ENCODE assay signal across 8 cellular contexts in genomic region chr17:45310380-45311324, GRCh38. TPM values are rescaled to one million over a fixed set of nuclear protein-coding genes. Genes with fewer than 3 reads are reported as not detected.
DNase-seq lines count a peak whose midpoint lies in the region; ATAC-seq and TF ChIP-seq lines count a peak whose summit lies in the region.

No MANE protein-coding gene starts in this region.

- CTCF ChIA-PET in RWPE1 (lab: Yijun Ruan, JAX) (interaction anchor here (0.5 to 0.9 kb wide), 4 partner anchors 55 to 813 kb away, joined by 3 read pairs; no protein-coding TSS in a partner anchor), GM10248 (lab: Yijun Ruan, JAX) (interaction anchor here (0.6 to 5.4 kb wide), 11 partner anchors 10 to 276 kb away, joined by 3 to 37 read pairs (median 4); partner anchors contain the start of gene ACBD4)

- ATAC-seq in left ventricle myocardium superior, result peak; percentile 22

- DNase-seq in T-helper 1 cell, result no peak
- no peak for DNase-seq in RWPE1 (ENCODE audit: low spot score)
- DNase-seq in left ventricle myocardium superior, result peak; percentile 73
- no peak for DNase-seq in RKO (ENCODE audit: low spot score)
- DNase-seq in NCI-H526 treated with DMSO at 0.1 percent for 48 hours (lab: John Stamatoyannopoulos, UW), result no peak
- no peak for DNase-seq in GM10248 (ENCODE audit: extremely low spot score)

- no peak for TF ChIP-seq CTCF in RWPE1 (conservative IDR thresholded peaks at IDR 0.05; ENCODE audit: low read depth)
- TF ChIP-seq CTCF in GM10248 (IDR thresholded peaks at IDR 0.05; ENCODE audit: control extremely low read depth, extremely low read depth, low read depth, missing control alignments), result no peak

- H3K27ac ChIP-seq in RWPE1 (peak overlapping the region; percentile 95), temporal lobe (ENCODE audit: low read depth, low read length) (peak overlapping the region; percentile 32)

- POLR2A ChIA-PET in RWPE1 (lab: Yijun Ruan, JAX; ENCODE audit: low non-redundant PET) (interaction anchor here (0.5 kb wide), 1 partner anchor 80 kb away, joined by 4 read pairs; no protein-coding TSS in a partner anchor), GM10248 (lab: Yijun Ruan, JAX) (interaction anchor here (1.4 kb wide), 1 partner anchor 8 kb away, joined by 5 read pairs; no protein-coding TSS in a partner anchor)

- H3K27ac Mint-ChIP-seq in T-helper 1 cell treated with Interleukin-12 subunit alpha and Interleukin-12 subunit beta and Interleukin-4 antibody, amounts not matched to agents 30 μg/mL and 1 μg/mL, for 36 hours, result peak overlapping the region; percentile 94

- H3K4me3 Mint-ChIP-seq in T-helper 1 cell treated with Interleukin-12 subunit alpha and Interleukin-12 subunit beta and Interleukin-4 antibody, amounts not matched to agents 30 μg/mL and 1 μg/mL, for 36 hours, result peak overlapping the region; percentile 74

- H3K36me3 Mint-ChIP-seq in T-helper 1 cell treated with Interleukin-12 subunit alpha and Interleukin-12 subunit beta and Interleukin-4 antibody, amounts not matched to agents 30 μg/mL and 1 μg/mL, for 36 hours (ENCODE audit: low read depth), result peaks cover 61% of the 10 kb centered on the region

- peaks cover 78% of the 10 kb centered on the region for H3K4me1 Mint-ChIP-seq in T-helper 1 cell treated with Interleukin-12 subunit alpha and Interleukin-12 subunit beta and Interleukin-4 antibody, amounts not matched to agents 30 μg/mL and 1 μg/mL, for 36 hours (ENCODE audit: low read depth)

- intact Hi-C loops in left ventricle myocardium superior (cut with micrococcal nuclease), result no loop called here

- no peaks in the 10 kb centered on the region for H3K27me3 Mint-ChIP-seq in T-helper 1 cell treated with Interleukin-12 subunit alpha and Interleukin-12 subunit beta and Interleukin-4 antibody, amounts not matched to agents 30 μg/mL and 1 μg/mL, for 36 hours (ENCODE audit: low read depth)

- no peaks in the 10 kb centered on the region for H3K9me3 Mint-ChIP-seq in T-helper 1 cell treated with Interleukin-12 subunit alpha and Interleukin-12 subunit beta and Interleukin-4 antibody, amounts not matched to agents 30 μg/mL and 1 μg/mL, for 36 hours

RNA-seq across cellular contexts. Expression of gene MAP3K14, which starts 6.2 kb away (rescaled TPM):
- 16.6 TPM for total RNA-seq in left ventricle myocardium superior
- total RNA-seq in temporal lobe, result 1.2 TPM

RNA-seq across cellular contexts. Expression of gene SPATA32, which starts 48.8 kb away (rescaled TPM):
- total RNA-seq in left ventricle myocardium superior (not detected), temporal lobe (not detected)
